18 cellular contexts compared by ENCODE assay signal in the genomic region with DNA sequence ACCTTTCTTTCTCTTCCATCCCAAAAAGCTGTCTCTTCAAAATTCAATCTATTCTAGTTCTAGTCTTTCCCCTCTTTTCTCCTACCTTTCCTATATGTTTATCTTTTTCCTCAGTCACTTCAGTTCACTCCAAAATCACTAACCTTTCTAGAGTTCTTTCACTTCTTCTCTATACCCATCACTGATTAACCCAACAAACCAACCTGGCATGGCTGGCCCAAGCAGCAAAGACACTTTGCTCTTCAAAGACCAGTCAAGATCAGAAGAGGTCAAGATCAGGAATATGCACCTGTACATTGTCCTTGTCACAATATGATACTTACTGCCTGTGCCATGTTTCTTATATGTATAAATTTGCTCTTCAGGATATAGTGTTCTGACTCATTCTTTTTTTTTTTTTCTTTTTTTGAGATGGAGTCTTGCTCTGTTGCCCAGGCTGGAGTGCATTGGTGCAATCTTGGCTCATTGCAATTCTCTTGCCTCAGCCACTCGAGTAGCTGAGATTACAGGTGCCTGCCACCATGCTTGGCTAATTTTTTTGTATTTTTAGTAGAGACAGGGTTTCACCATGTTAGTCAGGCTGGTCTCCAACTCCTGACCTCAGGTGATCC.
DNase-seq lines count a peak whose midpoint lies in the region; ATAC-seq and TF ChIP-seq lines count a peak whose summit lies in the region.
"Had no signal": no experiment of that assay in that cellular context is flagged by ENCODE, and none has a peak within 500 bp of the region (broad histone marks: within the 10 kb centered on the region; RNA-seq: fewer than 3 reads in every experiment).

No MANE protein-coding gene starts in this region.

- H3K4me1 Mint-ChIP-seq in CD4-positive, CD25-positive, alpha-beta regulatory T cell: peaks cover 0 to 3% (median under 1%) of the 10 kb centered on the region in 4 donors
- no peaks in the 10 kb centered on the region for H3K4me1 Mint-ChIP-seq in HFFc6 (ENCODE audit: low read depth)
- H3K4me1 Mint-ChIP-seq: H9 had no signal

- no peak overlapping the region for H3K4me3 ChIP-seq in CD4-positive, CD25-positive, alpha-beta regulatory T cell (ENCODE audit: low read depth, low read length)
- H3K4me3 ChIP-seq: BLaER1 had no signal

- H3K4me3 Mint-ChIP-seq in CD4-positive, CD25-positive, alpha-beta regulatory T cell: no peak overlapping the region
- no peak overlapping the region for H3K4me3 Mint-ChIP-seq in HFFc6
- H3K4me3 Mint-ChIP-seq: H9 had no signal

- TF ChIP-seq CTCF in HFFc6 (IDR thresholded peaks at IDR 0.05): no peak

- H3K4me1 ChIP-seq in CD4-positive, CD25-positive, alpha-beta regulatory T cell (ENCODE audit: control insufficient read depth, insufficient read depth, low read length, poor library complexity, severe bottlenecking): no peaks in the 10 kb centered on the region
- H3K4me1 ChIP-seq: BLaER1 had no signal

- H3K27me3 ChIP-seq in CD4-positive, CD25-positive, alpha-beta regulatory T cell (ENCODE audit: control insufficient read depth, insufficient read depth, low read length): no peaks in the 10 kb centered on the region
- H3K27me3 ChIP-seq: BLaER1 had no signal

- H3K27me3 Mint-ChIP-seq in CD4-positive, CD25-positive, alpha-beta regulatory T cell: no peaks in the 10 kb centered on the region
- peaks cover 3% of the 10 kb centered on the region; the same call in 1 of the 2 replicates for H3K27me3 Mint-ChIP-seq in HFFc6 (ENCODE audit: insufficient read depth)

- no peak overlapping the region for H3K27ac ChIP-seq in CD4-positive, CD25-positive, alpha-beta regulatory T cell (ENCODE audit: insufficient read depth, low read length, poor library complexity, severe bottlenecking)
- H3K27ac ChIP-seq: BLaER1 had no signal

- H3K36me3 ChIP-seq in CD4-positive, CD25-positive, alpha-beta regulatory T cell (ENCODE audit: control insufficient read depth, insufficient read depth, low read length): no peaks in the 10 kb centered on the region
- H3K36me3 ChIP-seq: BLaER1 had no signal

- no peak for DNase-seq in CD4-positive, CD25-positive, alpha-beta regulatory T cell
- DNase-seq in HFFc6 (no peak), T1000 (lab: John Stamatoyannopoulos, UW) (no peak)
- DNase-seq in stimulated activated CD4-positive, alpha-beta T cell treated with anti-CD3 and anti-CD28 coated beads, Interleukin-2, amount 100 ng/mL, for 24 hours: no peak
- DNase-seq: 8988T, AML-193, DMS79 treated with DMSO at 0.1 percent for 48 hours, EL, GOT3, H9, IMR-90, Kasumi-1, KBM-7 had no signal

- peak overlapping the region in 2 of 3 donors; percentile 15 to 38 for H3K27ac Mint-ChIP-seq in CD4-positive, CD25-positive, alpha-beta regulatory T cell
- no peak overlapping the region for H3K27ac Mint-ChIP-seq in HFFc6
- H3K27ac Mint-ChIP-seq: H9 had no signal

- H3K36me3 Mint-ChIP-seq in CD4-positive, CD25-positive, alpha-beta regulatory T cell: peaks cover 5% of the 10 kb centered on the region
- H3K36me3 Mint-ChIP-seq in HFFc6 (ENCODE audit: low read depth): peaks cover 4% of the 10 kb centered on the region; the same call in 1 of the 2 replicates

- H3K9me3 ChIP-seq in CD4-positive, CD25-positive, alpha-beta regulatory T cell (ENCODE audit: control insufficient read depth in 2 of 2, low read length in 2 of 2): no peaks in the 10 kb centered on the region
- H3K9me3 ChIP-seq: BLaER1 had no signal

- H3K9me3 Mint-ChIP-seq in CD4-positive, CD25-positive, alpha-beta regulatory T cell: peaks cover 0 to 4% (median 0%) of the 10 kb centered on the region in 7 donors
- peaks cover 30% of the 10 kb centered on the region for H3K9me3 Mint-ChIP-seq in HFFc6
- H3K9me3 Mint-ChIP-seq: H9 had no signal

- no peak for ATAC-seq in CD4-positive, CD25-positive, alpha-beta regulatory T cell (ENCODE audit: low read depth in 2 of 2)
- ATAC-seq in GM18909 (IDR thresholded peaks at IDR 0.05; ENCODE audit: poor library complexity, unreplicated experiment) (peak; percentile 65), GM19463 (IDR thresholded peaks at IDR 0.05; ENCODE audit: unreplicated experiment) (peak; percentile 47), HG03571 (IDR thresholded peaks at IDR 0.05; ENCODE audit: unreplicated experiment) (peak; percentile 47), GM19351 (IDR thresholded peaks at IDR 0.05; ENCODE audit: unreplicated experiment) (no peak)

Comparison
In these comparisons a context has a peak if more than half of its experiments do, and no peak if none do; other contexts are left out.
1. ATAC-seq: peak in GM18909 (single experiment), GM19463 (single experiment) and HG03571 (single experiment); none in CD4-positive, CD25-positive, alpha-beta regulatory T cell (0 of 2) and GM19351 (single experiment).